In the genomic region with DNA sequence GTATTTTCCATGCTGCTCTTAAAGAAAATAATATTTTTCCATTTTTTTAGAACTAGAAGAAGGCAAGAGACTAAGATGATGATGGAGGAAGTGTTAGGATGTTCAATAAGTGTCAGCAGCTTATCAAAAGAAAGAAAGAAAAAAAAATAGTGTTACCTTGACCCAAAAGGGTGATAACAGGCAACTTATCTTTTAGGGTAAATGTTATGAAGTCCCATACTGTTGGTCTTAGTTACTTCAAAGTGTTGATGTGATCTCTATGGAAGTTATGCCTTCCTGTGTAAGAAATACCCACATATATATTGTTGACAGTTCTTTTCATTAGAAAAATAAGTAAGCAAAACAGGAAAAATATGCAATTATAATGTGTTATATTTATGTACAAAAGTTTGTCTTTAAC, we compare ENCODE assay signal across 1 cellular context.
A peak's percentile ranks its signal among the peaks of the same experiment; 100 is the strongest.
TF ChIP-seq lines count a peak whose summit lies in the region.

No MANE protein-coding gene starts in this region.

TF ChIP-seq in HepG2, 621 proteins besides CTCF, POLR2A, EP300 and RAD21 (continued from another document and continues in another):
- TF ChIP-seq MAZ (IDR thresholded peaks at IDR 0.05; ENCODE audit: borderline replicate concordance, low read depth, low read length) (no peak), MAZ (CRISPR knock-in tag; IDR thresholded peaks at IDR 0.05; ENCODE audit: low read depth) (no peak), PCBP2 (optimal IDR thresholded peaks at IDR 0.05; ENCODE audit: low read depth, low read length, poor library complexity, severe bottlenecking) (no peak), ZZZ3 (CRISPR knock-in tag; IDR thresholded peaks at IDR 0.05; ENCODE audit: borderline replicate concordance) (no peak), ZNF3 (CRISPR knock-in tag; IDR thresholded peaks at IDR 0.05) (no peak), RFX3 (CRISPR knock-in tag; IDR thresholded peaks at IDR 0.05) (peak; percentile 29; the same call in 1 of the 2 replicates), NR2F2 (IDR thresholded peaks at IDR 0.05; ENCODE audit: borderline replicate concordance, low read depth) (peak; percentile 97), ZFP91 (CRISPR knock-in tag; IDR thresholded peaks at IDR 0.05; ENCODE audit: borderline replicate concordance) (no peak), LCORL (IDR thresholded peaks at IDR 0.05) (no peak), LCORL (CRISPR knock-in tag; IDR thresholded peaks at IDR 0.05) (peak; percentile 67; the same call in 1 of the 2 replicates), NFATC3 (CRISPR knock-in tag; IDR thresholded peaks at IDR 0.05) (no peak), ZSCAN9 (CRISPR knock-in tag; IDR thresholded peaks at IDR 0.05; ENCODE audit: borderline replicate concordance) (no peak; the same call in 1 of the 2 replicates), RARA (CRISPR knock-in tag; IDR thresholded peaks at IDR 0.05) (peak; percentile 89), NFYB (CRISPR knock-in tag; IDR thresholded peaks at IDR 0.05) (no peak), DNMT1 (CRISPR knock-in tag; IDR thresholded peaks at IDR 0.05) (no peak), DPF2 (CRISPR knock-in tag; IDR thresholded peaks at IDR 0.05; ENCODE audit: borderline replicate concordance, low read depth) (peak; percentile 93), ZNF18 (CRISPR knock-in tag; IDR thresholded peaks at IDR 0.05; ENCODE audit: insufficient replicate concordance) (peak; percentile 31), ZNF383 (CRISPR knock-in tag; IDR thresholded peaks at IDR 0.05; ENCODE audit: borderline replicate concordance) (no peak), ZNF24 (IDR thresholded peaks at IDR 0.05) (no peak), THRA (CRISPR knock-in tag; IDR thresholded peaks at IDR 0.05; ENCODE audit: borderline replicate concordance) (peak; percentile 93; the same call in 1 of the 2 replicates), ATM (IDR thresholded peaks at IDR 0.05; ENCODE audit: borderline replicate concordance) (no peak), ZNF512B (CRISPR knock-in tag; IDR thresholded peaks at IDR 0.05; ENCODE audit: borderline replicate concordance) (no peak), AKAP8 (CRISPR knock-in tag; IDR thresholded peaks at IDR 0.05) (no peak), ZNF367 (CRISPR knock-in tag; IDR thresholded peaks at IDR 0.05; ENCODE audit: borderline replicate concordance) (no peak), RORA (CRISPR knock-in tag; IDR thresholded peaks at IDR 0.05) (0 out of 2 replicates have a peak, but pooled peaks have one; percentile 41), MEF2D (CRISPR knock-in tag; IDR thresholded peaks at IDR 0.05) (peak; percentile 81), ZSCAN31 (CRISPR knock-in tag; IDR thresholded peaks at IDR 0.05; ENCODE audit: low read depth) (no peak), ZFP36 (IDR thresholded peaks at IDR 0.05; ENCODE audit: borderline replicate concordance, low read depth, low read length, partially characterized antibody) (no peak), MBD4 (IDR thresholded peaks at IDR 0.05; ENCODE audit: borderline replicate concordance, low read length) (0 out of 2 replicates have a peak, but pooled peaks have one; percentile 58), ZNF235 (CRISPR knock-in tag; IDR thresholded peaks at IDR 0.05; ENCODE audit: borderline replicate concordance) (no peak), HOXA5 (CRISPR knock-in tag; IDR thresholded peaks at IDR 0.05) (no peak), KLF16 (CRISPR knock-in tag; IDR thresholded peaks at IDR 0.05) (no peak), ERF (CRISPR knock-in tag; IDR thresholded peaks at IDR 0.05) (peak; percentile 71; the same call in 1 of the 2 replicates), FOXO4 (CRISPR knock-in tag; conservative IDR thresholded peaks at IDR 0.05) (no peak), RXRB (CRISPR knock-in tag; IDR thresholded peaks at IDR 0.05; ENCODE audit: borderline replicate concordance) (peak; percentile 94), ZNF773 (CRISPR knock-in tag; IDR thresholded peaks at IDR 0.05; ENCODE audit: borderline replicate concordance) (no peak)
- TF ChIP-seq, protein P1, sequence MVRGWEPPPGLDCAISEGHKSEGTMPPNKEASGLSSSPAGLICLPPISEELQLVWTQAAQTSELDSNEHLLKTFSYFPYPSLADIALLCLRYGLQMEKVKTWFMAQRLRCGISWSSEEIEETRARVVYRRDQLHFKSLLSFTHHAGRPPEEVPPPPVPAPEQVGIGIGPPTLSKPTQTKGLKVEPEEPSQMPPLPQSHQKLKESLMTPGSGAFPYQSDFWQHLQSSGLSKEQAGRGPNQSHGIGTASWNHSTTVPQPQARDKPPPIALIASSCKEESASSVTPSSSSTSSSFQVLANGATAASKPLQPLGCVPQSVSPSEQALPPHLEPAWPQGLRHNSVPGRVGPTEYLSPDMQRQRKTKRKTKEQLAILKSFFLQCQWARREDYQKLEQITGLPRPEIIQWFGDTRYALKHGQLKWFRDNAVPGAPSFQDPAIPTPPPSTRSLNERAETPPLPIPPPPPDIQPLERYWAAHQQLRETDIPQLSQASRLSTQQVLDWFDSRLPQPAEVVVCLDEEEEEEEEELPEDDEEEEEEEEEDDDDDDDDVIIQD (CRISPR knock-in tag; IDR thresholded peaks at IDR 0.05; ENCODE audit: low read depth), result peak; percentile 74; the same call in 1 of the 2 replicates
- TF ChIP-seq, protein P2, sequence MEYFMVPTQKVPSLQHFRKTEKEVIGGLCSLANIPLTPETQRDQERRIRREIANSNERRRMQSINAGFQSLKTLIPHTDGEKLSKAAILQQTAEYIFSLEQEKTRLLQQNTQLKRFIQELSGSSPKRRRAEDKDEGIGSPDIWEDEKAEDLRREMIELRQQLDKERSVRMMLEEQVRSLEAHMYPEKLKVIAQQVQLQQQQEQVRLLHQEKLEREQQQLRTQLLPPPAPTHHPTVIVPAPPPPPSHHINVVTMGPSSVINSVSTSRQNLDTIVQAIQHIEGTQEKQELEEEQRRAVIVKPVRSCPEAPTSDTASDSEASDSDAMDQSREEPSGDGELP (IDR thresholded peaks at IDR 0.05; ENCODE audit: borderline replicate concordance, low read depth), result no peak; the same call in 1 of the 2 replicates
- TF ChIP-seq, protein P3, sequence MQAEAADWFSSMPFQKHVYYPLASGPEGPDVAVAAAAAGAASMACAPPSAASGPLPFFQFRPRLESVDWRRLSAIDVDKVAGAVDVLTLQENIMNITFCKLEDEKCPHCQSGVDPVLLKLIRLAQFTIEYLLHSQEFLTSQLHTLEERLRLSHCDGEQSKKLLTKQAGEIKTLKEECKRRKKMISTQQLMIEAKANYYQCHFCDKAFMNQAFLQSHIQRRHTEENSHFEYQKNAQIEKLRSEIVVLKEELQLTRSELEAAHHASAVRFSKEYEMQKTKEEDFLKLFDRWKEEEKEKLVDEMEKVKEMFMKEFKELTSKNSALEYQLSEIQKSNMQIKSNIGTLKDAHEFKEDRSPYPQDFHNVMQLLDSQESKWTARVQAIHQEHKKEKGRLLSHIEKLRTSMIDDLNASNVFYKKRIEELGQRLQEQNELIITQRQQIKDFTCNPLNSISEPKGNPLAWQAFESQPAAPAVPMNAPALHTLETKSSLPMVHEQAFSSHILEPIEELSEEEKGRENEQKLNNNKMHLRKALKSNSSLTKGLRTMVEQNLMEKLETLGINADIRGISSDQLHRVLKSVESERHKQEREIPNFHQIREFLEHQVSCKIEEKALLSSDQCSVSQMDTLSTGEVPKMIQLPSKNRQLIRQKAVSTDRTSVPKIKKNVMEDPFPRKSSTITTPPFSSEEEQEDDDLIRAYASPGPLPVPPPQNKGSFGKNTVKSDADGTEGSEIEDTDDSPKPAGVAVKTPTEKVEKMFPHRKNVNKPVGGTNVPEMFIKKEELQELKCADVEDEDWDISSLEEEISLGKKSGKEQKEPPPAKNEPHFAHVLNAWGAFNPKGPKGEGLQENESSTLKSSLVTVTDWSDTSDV (CRISPR knock-in tag; IDR thresholded peaks at IDR 0.05), result no peak
- TF ChIP-seq, protein P4, sequence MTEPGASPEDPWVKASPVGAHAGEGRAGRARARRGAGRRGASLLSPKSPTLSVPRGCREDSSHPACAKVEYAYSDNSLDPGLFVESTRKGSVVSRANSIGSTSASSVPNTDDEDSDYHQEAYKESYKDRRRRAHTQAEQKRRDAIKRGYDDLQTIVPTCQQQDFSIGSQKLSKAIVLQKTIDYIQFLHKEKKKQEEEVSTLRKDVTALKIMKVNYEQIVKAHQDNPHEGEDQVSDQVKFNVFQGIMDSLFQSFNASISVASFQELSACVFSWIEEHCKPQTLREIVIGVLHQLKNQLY (CRISPR knock-in tag; IDR thresholded peaks at IDR 0.05), result peak; percentile 31; the same call in 1 of the 2 replicates
- TF ChIP-seq, protein P5, sequence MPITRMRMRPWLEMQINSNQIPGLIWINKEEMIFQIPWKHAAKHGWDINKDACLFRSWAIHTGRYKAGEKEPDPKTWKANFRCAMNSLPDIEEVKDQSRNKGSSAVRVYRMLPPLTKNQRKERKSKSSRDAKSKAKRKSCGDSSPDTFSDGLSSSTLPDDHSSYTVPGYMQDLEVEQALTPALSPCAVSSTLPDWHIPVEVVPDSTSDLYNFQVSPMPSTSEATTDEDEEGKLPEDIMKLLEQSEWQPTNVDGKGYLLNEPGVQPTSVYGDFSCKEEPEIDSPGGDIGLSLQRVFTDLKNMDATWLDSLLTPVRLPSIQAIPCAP (CRISPR knock-in tag; IDR thresholded peaks at IDR 0.05; ENCODE audit: low read depth), result no peak
- TF ChIP-seq, protein P6, sequence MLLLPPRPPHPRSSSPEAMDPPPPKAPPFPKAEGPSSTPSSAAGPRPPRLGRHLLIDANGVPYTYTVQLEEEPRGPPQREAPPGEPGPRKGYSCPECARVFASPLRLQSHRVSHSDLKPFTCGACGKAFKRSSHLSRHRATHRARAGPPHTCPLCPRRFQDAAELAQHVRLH (CRISPR knock-in tag; IDR thresholded peaks at IDR 0.05; ENCODE audit: borderline replicate concordance, low read depth), result no peak
